In genomic region chr2:132401326-132401725, GRCh38 we compare ENCODE assay signal across 4 cellular contexts. TPM values are rescaled to one million over a fixed set of nuclear protein-coding genes. Genes with fewer than 3 reads are reported as not detected.
"Had no signal": no experiment of that assay in that cellular context is flagged by ENCODE, and none has a peak within 500 bp of the region (broad histone marks: within the 10 kb centered on the region; RNA-seq: fewer than 3 reads in every experiment).

No MANE protein-coding gene starts in this region.

- H3K27ac ChIP-seq: HL-60 had no signal

- H3K4me1 Mint-ChIP-seq: IgD-negative memory B cell had no signal

- H3K27ac Mint-ChIP-seq: IgD-negative memory B cell had no signal

- H3K4me3 Mint-ChIP-seq: IgD-negative memory B cell had no signal

- H3K27me3 Mint-ChIP-seq: IgD-negative memory B cell had no signal

- H3K36me3 Mint-ChIP-seq: IgD-negative memory B cell had no signal

- DNase-seq: IMR-90 had no signal

- H3K4me3 ChIP-seq: K562 had no signal

RNA-seq across cellular contexts. Expression of gene GPR39, which starts 15.3 kb away (rescaled TPM):
- polyA plus RNA-seq: IgD-negative memory B cell, K562 had no signal
